19 cellular contexts compared by ENCODE assay signal in genomic region chr12:32811686-32812392, GRCh38.
"Had no signal": no experiment of that assay in that cellular context is flagged by ENCODE, and none has a peak within 500 bp of the region (broad histone marks: within the 10 kb centered on the region; RNA-seq: fewer than 3 reads in every experiment).

No MANE protein-coding gene starts in this region.

- DNase-seq: activated CD4-positive, alpha-beta memory T cell treated with anti-CD3 and anti-CD28 coated beads for 36 hours; activated CD8-positive, alpha-beta memory T cell treated with anti-CD3 and anti-CD28 coated beads, Interleukin-2, amount 10 ng/mL, durations not matched to agents 7 days and 5 days; activated naive CD4-positive, alpha-beta T cell treated with Interleukin-2 at 50 U/mL for 16 hours; activated naive CD8-positive, alpha-beta T cell treated with anti-CD3 and anti-CD28 coated beads, Interleukin-2, amount 10 ng/mL, durations not matched to agents 7 days and 5 days; amygdala; central memory CD4-positive, alpha-beta T cell; dorsolateral prefrontal cortex; endodermal cell; foreskin melanocyte; kidney; mammary epithelial cell; occipital lobe; posterior cingulate gyrus; stimulated activated CD4-positive, alpha-beta T cell treated with anti-CD3 and anti-CD28 coated beads, Interleukin-12 subunit alpha, Interleukin-12 subunit beta, amount 100 ng/mL, for 4 hours; stimulated activated CD4-positive, alpha-beta T cell treated with anti-CD3 and anti-CD28 coated beads, Interleukin-1b, Interleukin-23, amount 100 ng/mL, for 48 hours; stimulated activated naive CD4-positive, alpha-beta T cell treated with Interleukin-2 at 50 U/mL for 16 hours; T-helper 2 cell; thyroid gland had no signal

- H3K9me3 ChIP-seq: thyroid gland had no signal

- H3K27me3 ChIP-seq: dorsolateral prefrontal cortex, thyroid gland had no signal

- H3K4me1 ChIP-seq: thyroid gland had no signal

- H3K4me3 ChIP-seq: dorsolateral prefrontal cortex, thyroid gland had no signal

- ATAC-seq: activated CD8-positive, alpha-beta memory T cell treated with anti-CD3 and anti-CD28 coated beads, Interleukin-2, amount 10 ng/mL, durations not matched to agents 7 days and 5 days; left lobe of liver had no signal

- H3K27ac ChIP-seq: thyroid gland had no signal

- H3K36me3 ChIP-seq: thyroid gland had no signal
